8 cellular contexts compared by ENCODE assay signal in the genomic region with DNA sequence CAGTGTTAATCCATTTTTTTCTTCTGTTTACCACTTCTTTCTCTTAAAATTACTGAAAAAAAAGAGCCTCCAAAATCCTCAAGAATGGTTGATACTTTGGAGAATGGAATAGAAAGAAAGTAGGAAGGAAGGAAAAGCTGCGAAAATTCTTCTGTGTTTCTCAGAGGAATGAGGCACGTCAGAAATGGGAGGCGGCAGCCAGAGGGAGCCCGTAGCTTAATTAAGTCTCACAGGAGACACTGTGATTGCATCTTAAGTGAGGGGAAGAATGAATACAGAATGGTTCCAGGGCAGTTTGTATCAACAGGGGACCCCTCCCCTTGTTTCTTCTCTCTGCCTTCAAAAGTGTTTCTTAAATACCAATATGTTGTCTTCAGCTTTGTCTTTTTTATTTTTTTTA.
DNase-seq lines count a peak whose midpoint lies in the region; ATAC-seq, FAIRE-seq and TF ChIP-seq lines count a peak whose summit lies in the region.

No MANE protein-coding gene starts in this region.

- ATAC-seq in GM18858 (IDR thresholded peaks at IDR 0.05; ENCODE audit: unreplicated experiment) (peak; percentile 78), HG03571 (IDR thresholded peaks at IDR 0.05; ENCODE audit: unreplicated experiment) (peak; percentile 51), pancreas (no peak)
- no peak for ATAC-seq in CD4-positive, alpha-beta T cell (ENCODE audit: poor library complexity)

- peak overlapping the region; percentile 72 for H2AFZ ChIP-seq in neuron (ENCODE audit: low read depth, low read length)

- H3K36me3 Mint-ChIP-seq in CD4-positive, alpha-beta T cell (ENCODE audit: low read depth): no peaks in the 10 kb centered on the region

- H3K4me3 Mint-ChIP-seq in CD4-positive, alpha-beta T cell: no peak overlapping the region

- H3K27ac ChIP-seq in CD4-positive, alpha-beta T cell (ENCODE audit: low read depth, low read length): no peak overlapping the region
- H3K27ac ChIP-seq in pancreas: no peak overlapping the region

- H3K27me3 ChIP-seq in bronchial epithelial cell (ENCODE audit: control insufficient read depth, insufficient read depth, low read length) (no peaks in the 10 kb centered on the region), neuron (ENCODE audit: insufficient read depth, low read length) (no peaks in the 10 kb centered on the region), pancreas (peaks cover 0 to 4% (median 0%) of the 10 kb centered on the region in 4 donors)
- H3K27me3 ChIP-seq in CD4-positive, alpha-beta T cell (ENCODE audit: control insufficient read depth, insufficient read depth, low read length): no peaks in the 10 kb centered on the region

- DNase-seq in bronchial epithelial cell (ENCODE audit: low read depth) (peak; percentile 31), CD1c-positive myeloid dendritic cell (ENCODE audit: extremely low spot score) (no peak), pancreas (no peak), GF-D8 (lab: John Stamatoyannopoulos, UW) (no peak)
- DNase-seq in CD4-positive, alpha-beta T cell: no peak

- peaks cover 2% of the 10 kb centered on the region for H3K9me3 Mint-ChIP-seq in CD4-positive, alpha-beta T cell

- FAIRE-seq in bronchial epithelial cell (lab: Jason Lieb, UNC) (no peak), pancreas (lab: Jason Lieb, UNC) (no peak)

- POLR2A ChIA-PET in CD4-positive, alpha-beta T cell (lab: Charles Lee): no interaction called here

- H3K4me3 ChIP-seq in bronchial epithelial cell (ENCODE audit: low read depth, low read length): no peak overlapping the region
- H3K4me3 ChIP-seq in neuron (ENCODE audit: low read length): no peak overlapping the region
- no peak overlapping the region for H3K4me3 ChIP-seq in pancreas

- no peaks in the 10 kb centered on the region for H3K4me1 Mint-ChIP-seq in CD4-positive, alpha-beta T cell (ENCODE audit: low read depth)

- no peaks in the 10 kb centered on the region for H3K9me3 ChIP-seq in neuron (ENCODE audit: low read length)
- no peaks in the 10 kb centered on the region for H3K9me3 ChIP-seq in CD4-positive, alpha-beta T cell (ENCODE audit: control insufficient read depth, low read length)
- no peaks in the 10 kb centered on the region for H3K9me3 ChIP-seq in pancreas

- WGBS in pancreas, 2 donors: 50 to 51% methylated on average over 4 of the region's 4 CpGs

- H3K4me1 ChIP-seq in neuron (ENCODE audit: insufficient read depth, low read length) (peaks cover 10% of the 10 kb centered on the region), pancreas (peaks cover 0 to 3% (median 0%) of the 10 kb centered on the region in 3 donors)

- no peaks in the 10 kb centered on the region for H3K27me3 Mint-ChIP-seq in CD4-positive, alpha-beta T cell

- CTCF ChIA-PET in CD4-positive, alpha-beta T cell (lab: Charles Lee): no interaction called here

- intact Hi-C loops in CD4-positive, alpha-beta T cell (cut with DNase I, micrococcal nuclease): no loop called here
- intact Hi-C loops in pancreas (cut with DNase I): no loop called here

- TF ChIP-seq CTCF in bronchial epithelial cell (IDR thresholded peaks at IDR 0.05; ENCODE audit: insufficient read depth, low read length, severe bottlenecking) (peak; percentile 54), pancreas (IDR thresholded peaks at IDR 0.05) (no peak)
- TF ChIP-seq CTCF in CD4-positive, alpha-beta T cell (IDR thresholded peaks at IDR 0.05): no peak

- no peak overlapping the region for H3K27ac Mint-ChIP-seq in CD4-positive, alpha-beta T cell

- H3K36me3 ChIP-seq in bronchial epithelial cell (ENCODE audit: control insufficient read depth, insufficient read depth, low read length) (no peaks in the 10 kb centered on the region), neuron (ENCODE audit: insufficient read depth, low read length) (no peaks in the 10 kb centered on the region), pancreas (no peaks in the 10 kb centered on the region)

Comparison
In these comparisons a context has a peak if more than half of its experiments do, and no peak if none do; other contexts are left out.
1. ATAC-seq: peak in GM18858 (single experiment) and HG03571 (single experiment); none in CD4-positive, alpha-beta T cell (single experiment) and pancreas (0 of 4).